Comparison of ENCODE assay signal across 8 cellular contexts in genomic region chr20:32019156-32019510, GRCh38. TPM values are rescaled to one million over a fixed set of nuclear protein-coding genes. Genes with fewer than 3 reads are reported as not detected.
DNase-seq lines count a peak whose midpoint lies in the region; ATAC-seq and TF ChIP-seq lines count a peak whose summit lies in the region.

No MANE protein-coding gene starts in this region.

- H3K27ac Mint-ChIP-seq in CD4-positive, CD25-positive, alpha-beta regulatory T cell, result peak overlapping the region in 1 of 3 donors; percentile 24

- peak overlapping the region in 3 of 4 donors; percentile 87 to 88 (median 87) for H3K4me3 Mint-ChIP-seq in CD4-positive, CD25-positive, alpha-beta regulatory T cell

- H3K4me1 Mint-ChIP-seq in CD4-positive, CD25-positive, alpha-beta regulatory T cell, result peaks cover 0 to 23% (median 13%) of the 10 kb centered on the region in 4 donors

- H3K4me3 ChIP-seq in CD4-positive, CD25-positive, alpha-beta regulatory T cell (ENCODE audit: low read depth, low read length), result no peak overlapping the region
- H3K4me3 ChIP-seq in WERI-Rb-1 (ENCODE audit: low read depth, low read length), result peak overlapping the region; percentile 60
- peak overlapping the region; percentile 21 to 52 for H3K4me3 ChIP-seq in aorta (ENCODE audit: low read length in 2 of 2)

- H3K4me1 ChIP-seq in CD4-positive, CD25-positive, alpha-beta regulatory T cell (ENCODE audit: control insufficient read depth, insufficient read depth, low read length, poor library complexity, severe bottlenecking), result peaks cover 13% of the 10 kb centered on the region
- peaks cover 0 to 2% of the 10 kb centered on the region in 2 donors for H3K4me1 ChIP-seq in aorta (ENCODE audit: control insufficient read depth in 1 of 2, insufficient read depth in 2 of 2, low read length in 2 of 2)

- H3K9me3 Mint-ChIP-seq in CD4-positive, CD25-positive, alpha-beta regulatory T cell, result peaks cover 0 to 6% (median 0%) of the 10 kb centered on the region in 7 donors

- H3K27ac ChIP-seq in CD4-positive, CD25-positive, alpha-beta regulatory T cell (ENCODE audit: insufficient read depth, low read length, poor library complexity, severe bottlenecking), result no peak overlapping the region
- H3K27ac ChIP-seq in WERI-Rb-1 (peak overlapping the region; percentile 93), aorta (ENCODE audit: low read depth in 1 of 2, low read length in 2 of 2) (no peak overlapping the region)

- H3K27me3 Mint-ChIP-seq in CD4-positive, CD25-positive, alpha-beta regulatory T cell, result peaks cover 83% of the 10 kb centered on the region

- no peak for DNase-seq in CD4-positive, CD25-positive, alpha-beta regulatory T cell
- DNase-seq in WERI-Rb-1, result peak; percentile 81
- peak; percentile 85 for DNase-seq in iPS-NIHi11 (ENCODE audit: low spot score)
- DNase-seq in aorta, result peak in 1 of 2 donors; percentile 75
- DNase-seq in stimulated activated CD4-positive, alpha-beta T cell treated with anti-CD3 and anti-CD28 coated beads, Interleukin-1b, Interleukin-23, amount 100 ng/mL, for 48 hours, result no peak

- whole genome bisulfite sequencing in aorta, 2 donors, result 0% methylated on average over 38 to 42 of the region's 42 CpGs

- intact Hi-C loops in aorta (cut with DNase I), result no loop called here

- H3K36me3 Mint-ChIP-seq in CD4-positive, CD25-positive, alpha-beta regulatory T cell, result peaks cover 3% of the 10 kb centered on the region

- no peaks in the 10 kb centered on the region for H3K9me3 ChIP-seq in CD4-positive, CD25-positive, alpha-beta regulatory T cell (ENCODE audit: control insufficient read depth in 2 of 2, low read length in 2 of 2)
- no peaks in the 10 kb centered on the region for H3K9me3 ChIP-seq in WERI-Rb-1 (ENCODE audit: severe bottlenecking)
- H3K9me3 ChIP-seq in aorta (ENCODE audit: control insufficient read depth, low read length), result no peaks in the 10 kb centered on the region

- ATAC-seq in CD4-positive, CD25-positive, alpha-beta regulatory T cell (ENCODE audit: low read depth in 2 of 2), result no peak
- ATAC-seq in HG02852 (IDR thresholded peaks at IDR 0.05; ENCODE audit: unreplicated experiment) (peak; percentile 5), aorta (ENCODE audit: low FRiP score) (no peak), HG03442 (IDR thresholded peaks at IDR 0.05; ENCODE audit: unreplicated experiment) (no peak), HG02870 (IDR thresholded peaks at IDR 0.05; ENCODE audit: unreplicated experiment) (no peak)

- H3K36me3 ChIP-seq in CD4-positive, CD25-positive, alpha-beta regulatory T cell (ENCODE audit: control insufficient read depth, insufficient read depth, low read length), result no peaks in the 10 kb centered on the region
- H3K36me3 ChIP-seq in WERI-Rb-1 (peaks cover 17% of the 10 kb centered on the region), aorta (ENCODE audit: control insufficient read depth in 1 of 2, insufficient read depth in 2 of 2, low read length in 1 of 2) (no peaks in the 10 kb centered on the region)

- H3K27me3 ChIP-seq in CD4-positive, CD25-positive, alpha-beta regulatory T cell (ENCODE audit: control insufficient read depth, insufficient read depth, low read length), result peaks cover 39% of the 10 kb centered on the region
- H3K27me3 ChIP-seq in WERI-Rb-1 (ENCODE audit: insufficient read depth, low read depth, severe bottlenecking) (no peaks in the 10 kb centered on the region), aorta (ENCODE audit: control insufficient read depth in 1 of 2, insufficient read depth in 2 of 2, low read length in 1 of 2) (peaks cover 0 to 2% of the 10 kb centered on the region in 2 donors)

- peak; percentile 55; the same call in 1 of the 2 replicates for TF ChIP-seq CTCF in WERI-Rb-1 (IDR thresholded peaks at IDR 0.05; ENCODE audit: low read depth, low read length)

RNA-seq across cellular contexts. Expression of gene CCM2L, which starts 8.9 kb away (rescaled TPM):
- total RNA-seq in CD4-positive, CD25-positive, alpha-beta regulatory T cell, result not detected
- polyA plus RNA-seq in CD4-positive, CD25-positive, alpha-beta regulatory T cell, result not detected
- 10 to 100 TPM in 1 of 2 donors, 1 to 10 TPM in 1; 7.4 to 11.0 TPM for total RNA-seq in aorta
- polyA plus RNA-seq in aorta, result 1 to 10 TPM in 1 of 2 donors, under 1 TPM in 1; 0.88 to 1.7 TPM

RNA-seq across cellular contexts. Expression of gene HCK, which starts 32.9 kb away (rescaled TPM):
- total RNA-seq in CD4-positive, CD25-positive, alpha-beta regulatory T cell, result not detected
- under 1 TPM in 3 of 4 donors, not detected in 1; 0.23 to 0.87 (median 0.25) TPM for polyA plus RNA-seq in CD4-positive, CD25-positive, alpha-beta regulatory T cell
- 10 to 100 TPM; 19.9 to 28.6 TPM for total RNA-seq in aorta
- 10 to 100 TPM in 1 of 2 donors, 1 to 10 TPM in 1; 4.0 to 20.7 TPM for polyA plus RNA-seq in aorta

RNA-seq across cellular contexts. Expression of gene XKR7, which starts 51.2 kb away (rescaled TPM):
- 0.07 TPM for total RNA-seq in CD4-positive, CD25-positive, alpha-beta regulatory T cell
- polyA plus RNA-seq in CD4-positive, CD25-positive, alpha-beta regulatory T cell, result not detected
- total RNA-seq in aorta, result not detected
- under 1 TPM in 1 of 2 donors, not detected in 1; 0.13 TPM for polyA plus RNA-seq in aorta

Comparison
In these comparisons a context has a peak if more than half of its experiments do, and no peak if none do; other contexts are left out.
1. DNase-seq: peak in WERI-Rb-1 (single experiment) and iPS-NIHi11 (single experiment); none in CD4-positive, CD25-positive, alpha-beta regulatory T cell (0 of 3) and stimulated activated CD4-positive, alpha-beta T cell treated with anti-CD3 and anti-CD28 coated beads, Interleukin-1b, Interleukin-23, amount 100 ng/mL, for 48 hours (single experiment).
2. RNA of gene HCK, which starts 32.9 kb away (total RNA-seq): 19.9 to 28.6 TPM in aorta; not detected in CD4-positive, CD25-positive, alpha-beta regulatory T cell (single experiment); every median in the first group is over 10 times any median in the second.